18 cellular contexts compared by ENCODE assay signal in genomic region chr5:32301891-32302290, GRCh38.
"Had no signal": no experiment of that assay in that cellular context is flagged by ENCODE, and none has a peak within 500 bp of the region (broad histone marks: within the 10 kb centered on the region; RNA-seq: fewer than 3 reads in every experiment).

No MANE protein-coding gene starts in this region.

- DNase-seq: cortex of kidney; effector memory CD4-positive, alpha-beta T cell; heart left ventricle; hippocampal formation; kidney glomerular epithelial cell; mucosa of descending colon; naive thymus-derived CD8-positive, alpha-beta T cell; right cardiac atrium; stimulated activated CD4-positive, alpha-beta T cell treated with anti-CD3 and anti-CD28 coated beads, Interleukin-4, amount 100 ng/mL, for 1 hour; stimulated activated CD8-positive, alpha-beta memory T cell treated with anti-CD3 and anti-CD28 coated beads, Interleukin-4, amount 100 ng/mL, for 48 hours; stimulated activated naive CD8-positive, alpha-beta T cell treated with anti-CD3 and anti-CD28 coated beads, Interleukin-15, Interleukin-2, amounts not matched to agents 100 U/mL and 50 U/mL, for 24 hours; tibial artery; upper lobe of left lung had no signal

- H3K9me3 ChIP-seq: heart left ventricle, mucosa of descending colon, tibial artery, upper lobe of left lung had no signal

- H3K4me3 ChIP-seq: heart left ventricle, mucosa of descending colon, smooth muscle cell, tibial artery, upper lobe of left lung had no signal

- H3K27ac ChIP-seq: heart left ventricle, tibial artery, upper lobe of left lung had no signal

- FAIRE-seq: endometrium, frontal cortex had no signal

- ATAC-seq: esophagus mucosa; heart left ventricle; mucosa of descending colon; naive thymus-derived CD8-positive, alpha-beta T cell; right cardiac atrium; stimulated activated effector memory CD8-positive, alpha-beta T cell treated with anti-CD3 and anti-CD28 coated beads, Interleukin-12 subunit alpha, Interleukin-12 subunit beta, amount 100 ng/mL, for 72 hours; stimulated activated naive CD8-positive, alpha-beta T cell treated with anti-CD3 and anti-CD28 coated beads, Interleukin-15, Interleukin-2, amounts not matched to agents 100 U/mL and 50 U/mL, for 24 hours had no signal

- H3K4me2 ChIP-seq: smooth muscle cell had no signal

- H3K27me3 ChIP-seq: heart left ventricle, tibial artery, upper lobe of left lung had no signal
